32 cellular contexts compared by ENCODE assay signal in genomic region chr20:23108871-23109270, GRCh38. TPM values are rescaled to one million over a fixed set of nuclear protein-coding genes. Genes with fewer than 3 reads are reported as not detected.
"Had no signal": no experiment of that assay in that cellular context is flagged by ENCODE, and none has a peak within 500 bp of the region (broad histone marks: within the 10 kb centered on the region; RNA-seq: fewer than 3 reads in every experiment).

No MANE protein-coding gene starts in this region.

- H3K4me3 Mint-ChIP-seq: activated CD4-positive, alpha-beta memory T cell treated with anti-CD3 and anti-CD28 coated beads, Interleukin-2, amount 10 ng/mL, durations not matched to agents 7 days and 5 days; activated CD4-positive, alpha-beta T cell treated with anti-CD3 and anti-CD28 coated beads, Interleukin-2, amount 10 ng/mL, durations not matched to agents 7 days and 5 days; activated naive CD4-positive, alpha-beta T cell treated with anti-CD3 and anti-CD28 coated beads, Interleukin-2, amount 10 ng/mL, durations not matched to agents 7 days and 5 days; activated naive CD8-positive, alpha-beta T cell treated with anti-CD3 and anti-CD28 coated beads, Interleukin-2, amount 10 ng/mL, durations not matched to agents 7 days and 5 days; activated T-cell treated with anti-CD3 and anti-CD28 coated beads, Interleukin-2, amount 50 U/mL, for 24 hours; activated T-cell treated with anti-CD3 and anti-CD28 coated beads, Interleukin-2, amount 50 U/mL, for 72 hours had no signal

- H3K36me3 Mint-ChIP-seq: activated naive CD4-positive, alpha-beta T cell treated with anti-CD3 and anti-CD28 coated beads, Interleukin-2, amount 10 ng/mL, durations not matched to agents 7 days and 5 days; activated naive CD4-positive, alpha-beta T cell treated with anti-CD3 and anti-CD28 coated beads, Interleukin-2, amount 50 U/mL, for 72 hours; activated naive CD8-positive, alpha-beta T cell treated with anti-CD3 and anti-CD28 coated beads, Interleukin-2, amount 10 ng/mL, durations not matched to agents 7 days and 5 days had no signal

- H3K36me3 ChIP-seq: esophagus squamous epithelium, gastroesophageal sphincter, heart right ventricle had no signal

- H3K27me3 ChIP-seq: esophagus squamous epithelium, gastroesophageal sphincter, heart right ventricle had no signal

- FAIRE-seq: astrocyte, colon, endometrium, endothelial cell of umbilical vein had no signal

- H3K9me3 ChIP-seq: esophagus squamous epithelium, gastroesophageal sphincter, heart right ventricle had no signal

- H3K4me1 Mint-ChIP-seq: activated CD4-positive, alpha-beta memory T cell treated with anti-CD3 and anti-CD28 coated beads, Interleukin-2, amount 10 ng/mL, durations not matched to agents 7 days and 5 days; activated CD4-positive, alpha-beta T cell treated with anti-CD3 and anti-CD28 coated beads, Interleukin-2, amount 10 ng/mL, durations not matched to agents 7 days and 5 days; activated naive CD4-positive, alpha-beta T cell treated with anti-CD3 and anti-CD28 coated beads, Interleukin-2, amount 10 ng/mL, durations not matched to agents 7 days and 5 days; activated naive CD8-positive, alpha-beta T cell treated with anti-CD3 and anti-CD28 coated beads, Interleukin-2, amount 10 ng/mL, durations not matched to agents 7 days and 5 days had no signal

- H3K27ac Mint-ChIP-seq: activated CD4-positive, alpha-beta memory T cell treated with anti-CD3 and anti-CD28 coated beads, Interleukin-2, amount 10 ng/mL, durations not matched to agents 7 days and 5 days; activated CD4-positive, alpha-beta T cell treated with anti-CD3 and anti-CD28 coated beads, Interleukin-2, amount 10 ng/mL, durations not matched to agents 7 days and 5 days; activated naive CD4-positive, alpha-beta T cell treated with anti-CD3 and anti-CD28 coated beads, Interleukin-2, amount 10 ng/mL, durations not matched to agents 7 days and 5 days; activated naive CD4-positive, alpha-beta T cell treated with anti-CD3 and anti-CD28 coated beads, Interleukin-2, amount 50 U/mL, for 72 hours; activated naive CD8-positive, alpha-beta T cell treated with anti-CD3 and anti-CD28 coated beads, Interleukin-2, amount 10 ng/mL, durations not matched to agents 7 days and 5 days; activated T-cell treated with anti-CD3 and anti-CD28 coated beads, Interleukin-2, amount 50 U/mL, for 24 hours; activated T-cell treated with anti-CD3 and anti-CD28 coated beads, Interleukin-2, amount 50 U/mL, for 72 hours had no signal

- H3K27ac ChIP-seq: epithelial cell of prostate, esophagus squamous epithelium, gastroesophageal sphincter had no signal

- H3K4me3 ChIP-seq: esophagus squamous epithelium, gastroesophageal sphincter, heart right ventricle had no signal

- H3K27me3 Mint-ChIP-seq: activated naive CD4-positive, alpha-beta T cell treated with anti-CD3 and anti-CD28 coated beads, Interleukin-2, amount 10 ng/mL, durations not matched to agents 7 days and 5 days; activated naive CD8-positive, alpha-beta T cell treated with anti-CD3 and anti-CD28 coated beads, Interleukin-2, amount 10 ng/mL, durations not matched to agents 7 days and 5 days; activated T-cell treated with anti-CD3 and anti-CD28 coated beads, Interleukin-2, amount 50 U/mL, for 24 hours had no signal

- DNase-seq: activated CD4-positive, alpha-beta memory T cell treated with anti-CD3 and anti-CD28 coated beads, Interleukin-2, amount 10 ng/mL, durations not matched to agents 7 days and 5 days; activated CD4-positive, alpha-beta T cell treated with anti-CD3 and anti-CD28 coated beads for 4 hours; activated CD4-positive, alpha-beta T cell treated with anti-CD3 and anti-CD28 coated beads, Interleukin-2, amount 10 ng/mL, durations not matched to agents 7 days and 5 days; activated CD4-positive, alpha-beta T cell treated with anti-CD3 and anti-CD28 coated beads, Interleukin-2, amount 50 U/mL, for 4 hours; activated CD4-positive, CD25-positive, alpha-beta regulatory T cell; activated CD4-positive, CD25-positive, alpha-beta regulatory T cell treated with anti-CD3 and anti-CD28 coated beads, Interleukin-2, amount 50 U/mL, for 72 hours; activated CD8-positive, alpha-beta memory T cell treated with anti-CD3 and anti-CD28 coated beads, Interleukin-2, amount 50 U/mL, for 48 hours; activated gamma-delta T cell; activated naive CD4-positive, alpha-beta T cell; activated naive CD4-positive, alpha-beta T cell treated with anti-CD3 and anti-CD28 coated beads, Interleukin-2, amount 10 ng/mL, durations not matched to agents 7 days and 5 days; activated naive CD8-positive, alpha-beta T cell treated with anti-CD3 and anti-CD28 coated beads, Interleukin-2, amount 10 ng/mL, durations not matched to agents 7 days and 5 days; activated T-cell treated with anti-CD3 and anti-CD28 coated beads for 4 hours; activated T-cell treated with anti-CD3 and anti-CD28 coated beads, Interleukin-2, amount 50 U/mL, for 24 hours; activated T-cell treated with anti-CD3 and anti-CD28 coated beads, Interleukin-2, amount 50 U/mL, for 72 hours; amniotic stem cell; anterior cingulate cortex; caudate nucleus; cortex of kidney; effector CD8-positive, alpha-beta T cell; esophagus squamous epithelium; foreskin melanocyte; heart right ventricle; T-helper 2 cell had no signal

- ATAC-seq: activated naive CD4-positive, alpha-beta T cell treated with anti-CD3 and anti-CD28 coated beads, Interleukin-2, amount 50 U/mL, for 72 hours; activated T-cell treated with anti-CD3 and anti-CD28 coated beads, Interleukin-2, amount 50 U/mL, for 72 hours; gastroesophageal sphincter; heart right ventricle had no signal

- H3K9me3 Mint-ChIP-seq: activated CD4-positive, alpha-beta memory T cell treated with anti-CD3 and anti-CD28 coated beads, Interleukin-2, amount 10 ng/mL, durations not matched to agents 7 days and 5 days; activated CD4-positive, alpha-beta T cell treated with anti-CD3 and anti-CD28 coated beads, Interleukin-2, amount 10 ng/mL, durations not matched to agents 7 days and 5 days; activated naive CD4-positive, alpha-beta T cell treated with anti-CD3 and anti-CD28 coated beads, Interleukin-2, amount 10 ng/mL, durations not matched to agents 7 days and 5 days; activated naive CD4-positive, alpha-beta T cell treated with anti-CD3 and anti-CD28 coated beads, Interleukin-2, amount 50 U/mL, for 72 hours; activated naive CD8-positive, alpha-beta T cell treated with anti-CD3 and anti-CD28 coated beads, Interleukin-2, amount 10 ng/mL, durations not matched to agents 7 days and 5 days; activated T-cell treated with anti-CD3 and anti-CD28 coated beads, Interleukin-2, amount 50 U/mL, for 24 hours; activated T-cell treated with anti-CD3 and anti-CD28 coated beads, Interleukin-2, amount 50 U/mL, for 72 hours had no signal

RNA-seq across cellular contexts. Expression of gene CD93, which starts 22.7 kb away (rescaled TPM):
- total RNA-seq: fibroblast of lung had no signal

RNA-seq across cellular contexts. Expression of gene THBD, which starts 59.4 kb away (rescaled TPM):
- total RNA-seq: activated CD4-positive, alpha-beta memory T cell treated with anti-CD3 and anti-CD28 coated beads, Interleukin-2, amount 10 ng/mL, durations not matched to agents 7 days and 5 days; activated CD4-positive, alpha-beta T cell treated with anti-CD3 and anti-CD28 coated beads, Interleukin-2, amount 10 ng/mL, durations not matched to agents 7 days and 5 days; activated naive CD4-positive, alpha-beta T cell treated with anti-CD3 and anti-CD28 coated beads, Interleukin-2, amount 50 U/mL, for 72 hours; activated T-cell treated with anti-CD3 and anti-CD28 coated beads, Interleukin-2, amount 50 U/mL, for 72 hours; T-helper 1 cell treated with Interleukin-12 subunit alpha and Interleukin-12 subunit beta and Interleukin-4 antibody, amounts not matched to agents 30 ng/mL and 1 ng/mL, for 36 hours had no signal
